13 cellular contexts compared by ENCODE assay signal in genomic region chr4:113476800-113477199, GRCh38.
DNase-seq lines count a peak whose midpoint lies in the region; ATAC-seq, FAIRE-seq and TF ChIP-seq lines count a peak whose summit lies in the region.
"Had no signal": no experiment of that assay in that cellular context is flagged by ENCODE, and none has a peak within 500 bp of the region (broad histone marks: within the 10 kb centered on the region; RNA-seq: fewer than 3 reads in every experiment).

No MANE protein-coding gene starts in this region.

- no peak for FAIRE-seq in endothelial cell of umbilical vein (lab: Jason Lieb, UNC)
- FAIRE-seq: GM18507 had no signal

- DNase-seq in activated CD4-positive, CD25-positive, alpha-beta regulatory T cell (lab: John Stamatoyannopoulos, UW) = no peak
- DNase-seq in RWPE1 (ENCODE audit: low spot score) (peak; percentile 41), endothelial cell of umbilical vein (ENCODE audit: low read depth, low spot score) (no peak), testis (no peak), glomerular visceral epithelial cell (ENCODE audit: extremely low spot score) (no peak)
- peak; percentile 59 for DNase-seq in stimulated activated CD4-positive, alpha-beta T cell treated with anti-CD3 and anti-CD28 coated beads, Interleukin-4, amount 100 ng/mL, for 24 hours
- DNase-seq: cortex of kidney, DMS79 treated with DMSO at 0.1 percent for 48 hours, mucosa of descending colon, NCI-H510A had no signal

- no peak overlapping the region for H3K4me2 ChIP-seq in endothelial cell of umbilical vein (ENCODE audit: insufficient read depth, low read length)

- H3K4me1 ChIP-seq in endothelial cell of umbilical vein (ENCODE audit: control insufficient read depth, extremely low read depth, insufficient read depth, low read length) (no peaks in the 10 kb centered on the region), testis (no peaks in the 10 kb centered on the region)

- peak; percentile 62 to 70 for ATAC-seq in activated CD4-positive, CD25-positive, alpha-beta regulatory T cell treated with anti-CD3 and anti-CD28 coated beads, Interleukin-2, amount 50 U/mL, for 24 hours
- ATAC-seq in HG02885 (IDR thresholded peaks at IDR 0.05; ENCODE audit: poor library complexity, unreplicated experiment) = no peak
- ATAC-seq: mucosa of descending colon had no signal

- H3K79me2 ChIP-seq in endothelial cell of umbilical vein (ENCODE audit: control insufficient read depth, insufficient read depth, low read length) = no peaks in the 10 kb centered on the region

- H2AFZ ChIP-seq in endothelial cell of umbilical vein (ENCODE audit: low read depth, low read length) = no peak overlapping the region

- no peaks in the 10 kb centered on the region for H4K20me1 ChIP-seq in endothelial cell of umbilical vein (replicated peaks; ENCODE audit: control insufficient read depth, extremely low read depth, insufficient read depth, low read length)

- TF ChIP-seq POLR2A in endothelial cell of umbilical vein (IDR thresholded peaks at IDR 0.05; ENCODE audit: low read depth, low read length) (no peak), testis (IDR thresholded peaks at IDR 0.05) (no peak)

- CTCF ChIA-PET in RWPE1 (lab: Yijun Ruan, JAX) (interaction anchor here (0.6 to 0.7 kb wide), 3 partner anchors 46 to 1231 kb away, joined by 3 to 5 read pairs (median 3); no protein-coding TSS in a partner anchor), endothelial cell of umbilical vein (lab: Charles Lee) (interaction anchor here (0.7 to 1.1 kb wide), 2 partner anchors 8 to 9 kb away, joined by 3 to 4 read pairs; no protein-coding TSS in a partner anchor)

- no peak overlapping the region for H3K9ac ChIP-seq in endothelial cell of umbilical vein (replicated peaks; ENCODE audit: extremely low read depth, insufficient read depth, low read length)

- H3K4me3 ChIP-seq in endothelial cell of umbilical vein (replicated peaks in 1 of 3; ENCODE audit: insufficient read depth in 1 of 3, low read depth in 1 of 3, low read length in 3 of 3) (no peak overlapping the region), testis (no peak overlapping the region)
- H3K4me3 ChIP-seq: mucosa of descending colon had no signal

- dilution Hi-C loops in endothelial cell of umbilical vein (cut with MboI; ENCODE audit: extremely low pct_ligation_motif_present, low sequenced_read_pairs) = no loop called here

- intact Hi-C loops in endothelial cell of umbilical vein (cut with micrococcal nuclease) (no loop called here), testis (cut with DNase I; ENCODE audit: low total_unique reads) (no loop called here)

- POLR2A ChIA-PET in RWPE1 (lab: Yijun Ruan, JAX; ENCODE audit: low non-redundant PET) (no interaction called here), endothelial cell of umbilical vein (lab: Charles Lee) (no interaction called here)

- H3K9me3 ChIP-seq in endothelial cell of umbilical vein (replicated peaks; ENCODE audit: control insufficient read depth, insufficient read depth, low read length) (peaks cover 5% of the 10 kb centered on the region), testis (no peaks in the 10 kb centered on the region)

- no peaks in the 10 kb centered on the region for H3K27me3 ChIP-seq in endothelial cell of umbilical vein (ENCODE audit: control insufficient read depth in 2 of 2, insufficient read depth in 2 of 2, low read length in 2 of 2)
- no peaks in the 10 kb centered on the region for H3K27me3 ChIP-seq in testis

- no peaks in the 10 kb centered on the region for H3K9me1 ChIP-seq in endothelial cell of umbilical vein (replicated peaks; ENCODE audit: control insufficient read depth, extremely low read depth, insufficient read depth, low read length)

- H3K36me3 ChIP-seq in endothelial cell of umbilical vein (ENCODE audit: control insufficient read depth in 2 of 2, extremely low read depth in 1 of 2, insufficient read depth in 2 of 2, low read length in 2 of 2) = no peaks in the 10 kb centered on the region
- no peaks in the 10 kb centered on the region for H3K36me3 ChIP-seq in testis (ENCODE audit: low read depth, missing control alignments)

- H3K27ac ChIP-seq in RWPE1 = no peak overlapping the region
- no peak overlapping the region for H3K27ac ChIP-seq in endothelial cell of umbilical vein (ENCODE audit: insufficient read depth, low read depth, low read length)
- H3K27ac ChIP-seq in testis = no peak overlapping the region

- TF ChIP-seq CTCF in RWPE1 (conservative IDR thresholded peaks at IDR 0.05; ENCODE audit: low read depth) = no peak
- no peak for TF ChIP-seq CTCF in endothelial cell of umbilical vein (IDR thresholded peaks at IDR 0.05; ENCODE audit: extremely low read depth in 1 of 2, insufficient read depth in 1 of 2, low read depth in 1 of 2, low read length in 2 of 2)
- no peak for TF ChIP-seq CTCF in testis (IDR thresholded peaks at IDR 0.05)

- WGBS in testis, 2 donors = 89 to 93% methylated on average over 2 of the region's 2 CpGs

- BruUV-seq in endothelial cell of umbilical vein (replicated peaks; lab: Mats Ljungman, UMichigan) = no TSS peak

TF ChIP-seq in endothelial cell of umbilical vein, 7 proteins besides CTCF, POLR2A, EP300 and RAD21:
- TF ChIP-seq EZH2 (IDR thresholded peaks at IDR 0.05; ENCODE audit: borderline replicate concordance, low read depth, low read length, severe bottlenecking) (no peak), FOS (IDR thresholded peaks at IDR 0.05; ENCODE audit: borderline replicate concordance, insufficient read depth, low read length) (peak; percentile 30), JUN (IDR thresholded peaks at IDR 0.05; ENCODE audit: borderline replicate concordance, insufficient read depth, insufficient read length, low read depth) (peak; percentile 9), POLR2AphosphoS5 (IDR thresholded peaks at IDR 0.05; ENCODE audit: insufficient read depth, low read depth, low read length) (no peak), MAX (IDR thresholded peaks at IDR 0.05; ENCODE audit: insufficient read depth, insufficient read length) (no peak), MYC (IDR thresholded peaks at IDR 0.05; ENCODE audit: low read depth, low read length) (no peak)

Comparison
In these comparisons a context has a peak if more than half of its experiments do, and no peak if none do; other contexts are left out.
1. DNase-seq: peak in RWPE1 (single experiment) and stimulated activated CD4-positive, alpha-beta T cell treated with anti-CD3 and anti-CD28 coated beads, Interleukin-4, amount 100 ng/mL, for 24 hours (single experiment); none in activated CD4-positive, CD25-positive, alpha-beta regulatory T cell (0 of 4), endothelial cell of umbilical vein (single experiment), testis (single experiment) and glomerular visceral epithelial cell (single experiment).